ENCODE assay signal across 8 cellular contexts in the genomic region with DNA sequence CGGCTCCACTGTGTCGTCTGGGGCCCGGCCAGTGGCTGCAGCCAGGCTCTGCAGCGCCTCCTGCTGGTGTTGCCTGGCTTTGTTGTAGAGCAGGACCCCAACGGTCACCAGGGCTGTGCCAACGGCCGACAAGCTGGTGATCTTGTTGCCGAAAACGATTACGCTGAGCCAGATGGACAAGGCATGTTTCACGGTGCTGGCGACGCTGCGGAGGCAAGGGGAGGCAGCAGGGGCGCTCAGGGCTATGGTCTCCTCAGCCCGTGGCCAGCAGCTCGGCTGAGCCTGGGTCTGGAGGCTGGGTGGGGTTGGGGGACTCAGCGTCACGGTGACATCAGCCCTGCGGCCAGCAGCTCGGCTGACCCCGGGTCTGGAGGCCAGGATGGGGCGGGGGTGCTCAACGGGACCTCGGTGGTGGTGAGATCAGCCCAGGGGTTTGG. TPM values are rescaled to one million over a fixed set of nuclear protein-coding genes. Genes with fewer than 3 reads are reported as not detected.
DNase-seq lines count a peak whose midpoint lies in the region; ATAC-seq and TF ChIP-seq lines count a peak whose summit lies in the region.

No MANE protein-coding gene starts in this region.

- no peak overlapping the region for H2AFZ ChIP-seq in SK-N-SH (ENCODE audit: low read depth)

- H3K27me3 ChIP-seq in SK-N-SH (ENCODE audit: insufficient read depth), result no peaks in the 10 kb centered on the region

- peaks cover 5% of the 10 kb centered on the region for H3F3A ChIP-seq in SK-N-SH (replicated peaks; ENCODE audit: insufficient read depth)

- no peaks in the 10 kb centered on the region for H3K9me3 ChIP-seq in SK-N-SH

- POLR2A ChIA-PET in SK-N-SH (lab: Yijun Ruan, JAX), result no interaction called here

- H3K4me3 ChIP-seq in SK-N-SH (ENCODE audit: low read depth in 2 of 2, low read length in 1 of 2), result no peak overlapping the region

- H3K4me2 ChIP-seq in SK-N-SH, result no peak overlapping the region

- no peaks in the 10 kb centered on the region for H3K79me2 ChIP-seq in SK-N-SH (ENCODE audit: insufficient read depth)

- CTCF ChIA-PET in SK-N-SH (lab: Yijun Ruan, JAX), result interaction anchor here (1.1 to 1.6 kb wide), 6 partner anchors 10 to 379 kb away, joined by 3 to 7 read pairs (median 6); no protein-coding TSS in a partner anchor

- no peaks in the 10 kb centered on the region for H4K20me1 ChIP-seq in SK-N-SH (ENCODE audit: insufficient read depth)

- H3K36me3 ChIP-seq in SK-N-SH (replicated peaks in 1 of 2; ENCODE audit: control insufficient read depth in 1 of 2, insufficient read depth in 2 of 2, low read length in 1 of 2), result peaks cover 0 to 30% of the 10 kb centered on the region in 2 experiments

- TF ChIP-seq CTCF in GM12874 (IDR thresholded peaks at IDR 0.05; ENCODE audit: insufficient read depth, low read depth, low read length) (peak; percentile 69), SK-N-SH (IDR thresholded peaks at IDR 0.05) (peak; percentile 54)

- no peak for TF ChIP-seq RAD21 in SK-N-SH (IDR thresholded peaks at IDR 0.05; ENCODE audit: low read length)

- H3K9ac ChIP-seq in SK-N-SH, result no peak overlapping the region

- no peak for TF ChIP-seq EP300 in SK-N-SH (IDR thresholded peaks at IDR 0.05; ENCODE audit: borderline replicate concordance in 1 of 2, low read depth in 1 of 2, low read length in 1 of 2)

- H3K4me1 ChIP-seq in SK-N-SH (ENCODE audit: control insufficient read depth in 1 of 2, insufficient read depth in 2 of 2, low read depth in 1 of 2, low read length in 1 of 2), result no peaks in the 10 kb centered on the region; a peak in 1 of 4 replicates

- ATAC-seq in GM18520 (IDR thresholded peaks at IDR 0.05; ENCODE audit: unreplicated experiment), result no peak
- ATAC-seq in GM19397 (IDR thresholded peaks at IDR 0.05; ENCODE audit: unreplicated experiment), result no peak
- no peak for ATAC-seq in GM21526 (IDR thresholded peaks at IDR 0.05; ENCODE audit: low FRiP score, unreplicated experiment)

- H3K27ac ChIP-seq in SK-N-SH (ENCODE audit: low read depth in 2 of 2, low read length in 1 of 2), result no peak overlapping the region; a peak in 1 of 4 replicates

- no peak for TF ChIP-seq POLR2A in erythroblast (IDR thresholded peaks at IDR 0.05; ENCODE audit: low read length)

- no peaks in the 10 kb centered on the region for H3K9me2 ChIP-seq in SK-N-SH

- 86% methylated on average over 8 of the region's 25 CpGs for WGBS in SK-N-SH (ENCODE audit: low lambda C conversion rate)

- DNase-seq in SK-N-SH (peak; percentile 78), erythroblast (lab: John Stamatoyannopoulos, UW) (peak; percentile 44 to 60), COR-L47 (lab: John Stamatoyannopoulos, UW) (no peak)
- DNase-seq in stimulated activated CD4-positive, alpha-beta T cell treated with anti-CD3 and anti-CD28 coated beads, Interleukin-12 subunit alpha, Interleukin-12 subunit beta, amount 100 ng/mL, for 48 hours (ENCODE audit: low read depth in 2 of 3, low spot score in 1 of 3), result peak in 2 of 3 donors; percentile 22 to 43

TF ChIP-seq in SK-N-SH, 30 proteins besides CTCF, POLR2A, EP300 and RAD21:
- TF ChIP-seq GATA2 (CRISPR knock-in tag; IDR thresholded peaks at IDR 0.05), result no peak
- TF ChIP-seq, protein P1, sequence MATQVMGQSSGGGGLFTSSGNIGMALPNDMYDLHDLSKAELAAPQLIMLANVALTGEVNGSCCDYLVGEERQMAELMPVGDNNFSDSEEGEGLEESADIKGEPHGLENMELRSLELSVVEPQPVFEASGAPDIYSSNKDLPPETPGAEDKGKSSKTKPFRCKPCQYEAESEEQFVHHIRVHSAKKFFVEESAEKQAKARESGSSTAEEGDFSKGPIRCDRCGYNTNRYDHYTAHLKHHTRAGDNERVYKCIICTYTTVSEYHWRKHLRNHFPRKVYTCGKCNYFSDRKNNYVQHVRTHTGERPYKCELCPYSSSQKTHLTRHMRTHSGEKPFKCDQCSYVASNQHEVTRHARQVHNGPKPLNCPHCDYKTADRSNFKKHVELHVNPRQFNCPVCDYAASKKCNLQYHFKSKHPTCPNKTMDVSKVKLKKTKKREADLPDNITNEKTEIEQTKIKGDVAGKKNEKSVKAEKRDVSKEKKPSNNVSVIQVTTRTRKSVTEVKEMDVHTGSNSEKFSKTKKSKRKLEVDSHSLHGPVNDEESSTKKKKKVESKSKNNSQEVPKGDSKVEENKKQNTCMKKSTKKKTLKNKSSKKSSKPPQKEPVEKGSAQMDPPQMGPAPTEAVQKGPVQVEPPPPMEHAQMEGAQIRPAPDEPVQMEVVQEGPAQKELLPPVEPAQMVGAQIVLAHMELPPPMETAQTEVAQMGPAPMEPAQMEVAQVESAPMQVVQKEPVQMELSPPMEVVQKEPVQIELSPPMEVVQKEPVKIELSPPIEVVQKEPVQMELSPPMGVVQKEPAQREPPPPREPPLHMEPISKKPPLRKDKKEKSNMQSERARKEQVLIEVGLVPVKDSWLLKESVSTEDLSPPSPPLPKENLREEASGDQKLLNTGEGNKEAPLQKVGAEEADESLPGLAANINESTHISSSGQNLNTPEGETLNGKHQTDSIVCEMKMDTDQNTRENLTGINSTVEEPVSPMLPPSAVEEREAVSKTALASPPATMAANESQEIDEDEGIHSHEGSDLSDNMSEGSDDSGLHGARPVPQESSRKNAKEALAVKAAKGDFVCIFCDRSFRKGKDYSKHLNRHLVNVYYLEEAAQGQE (IDR thresholded peaks at IDR 0.05; ENCODE audit: low read depth, low read length), result no peak
- no peak for TF ChIP-seq GABPA (IDR thresholded peaks at IDR 0.05; ENCODE audit: low read depth)
- TF ChIP-seq, protein P2, sequence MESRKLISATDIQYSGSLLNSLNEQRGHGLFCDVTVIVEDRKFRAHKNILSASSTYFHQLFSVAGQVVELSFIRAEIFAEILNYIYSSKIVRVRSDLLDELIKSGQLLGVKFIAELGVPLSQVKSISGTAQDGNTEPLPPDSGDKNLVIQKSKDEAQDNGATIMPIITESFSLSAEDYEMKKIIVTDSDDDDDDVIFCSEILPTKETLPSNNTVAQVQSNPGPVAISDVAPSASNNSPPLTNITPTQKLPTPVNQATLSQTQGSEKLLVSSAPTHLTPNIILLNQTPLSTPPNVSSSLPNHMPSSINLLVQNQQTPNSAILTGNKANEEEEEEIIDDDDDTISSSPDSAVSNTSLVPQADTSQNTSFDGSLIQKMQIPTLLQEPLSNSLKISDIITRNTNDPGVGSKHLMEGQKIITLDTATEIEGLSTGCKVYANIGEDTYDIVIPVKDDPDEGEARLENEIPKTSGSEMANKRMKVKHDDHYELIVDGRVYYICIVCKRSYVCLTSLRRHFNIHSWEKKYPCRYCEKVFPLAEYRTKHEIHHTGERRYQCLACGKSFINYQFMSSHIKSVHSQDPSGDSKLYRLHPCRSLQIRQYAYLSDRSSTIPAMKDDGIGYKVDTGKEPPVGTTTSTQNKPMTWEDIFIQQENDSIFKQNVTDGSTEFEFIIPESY (IDR thresholded peaks at IDR 0.05; ENCODE audit: borderline replicate concordance, low read depth), result no peak
- no peak for TF ChIP-seq NFIC (IDR thresholded peaks at IDR 0.05; ENCODE audit: borderline replicate concordance)
- no peak for TF ChIP-seq EZH2phosphoT487 (IDR thresholded peaks at IDR 0.05; ENCODE audit: borderline replicate concordance, low read depth)
- no peak for TF ChIP-seq FOXM1 (IDR thresholded peaks at IDR 0.05; ENCODE audit: low read depth)
- no peak for TF ChIP-seq CHD2 (IDR thresholded peaks at IDR 0.05; ENCODE audit: low read length, partially characterized antibody)
- no peak for TF ChIP-seq MXI1 (IDR thresholded peaks at IDR 0.05; ENCODE audit: low read depth, low read length)
- TF ChIP-seq, protein P3, sequence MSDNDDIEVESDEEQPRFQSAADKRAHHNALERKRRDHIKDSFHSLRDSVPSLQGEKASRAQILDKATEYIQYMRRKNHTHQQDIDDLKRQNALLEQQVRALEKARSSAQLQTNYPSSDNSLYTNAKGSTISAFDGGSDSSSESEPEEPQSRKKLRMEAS (IDR thresholded peaks at IDR 0.05; ENCODE audit: low read depth), result no peak
- TF ChIP-seq JUND (IDR thresholded peaks at IDR 0.05), result no peak
TF ChIP-seq in SK-N-SH: peak in this region for 0.

RNA-seq across cellular contexts. Expression of a gene that starts 7.0 kb away (rescaled TPM):
- 11.3 and 15.0 TPM in 2 replicates for polyA plus RNA-seq in SK-N-SH (2012; rRNA removed)
- 13.7 and 15.0 TPM in 2 replicates for polyA plus RNA-seq in SK-N-SH (2012; cell fraction: cytosol; rRNA removed)
- 31.3 and 32.9 TPM in 2 replicates for polyA plus RNA-seq in SK-N-SH (2012; cell fraction: nucleus; rRNA removed)

RNA-seq across cellular contexts. Expression of a gene that starts 26.8 kb away (rescaled TPM):
- polyA plus RNA-seq in SK-N-SH (2012; rRNA removed), result 20.5 and 20.6 TPM in 2 replicates
- polyA plus RNA-seq in SK-N-SH (2012; cell fraction: cytosol; rRNA removed), result 15.5 and 19.2 TPM in 2 replicates
- 58.2 and 59.5 TPM in 2 replicates for polyA plus RNA-seq in SK-N-SH (2012; cell fraction: nucleus; rRNA removed)

RNA-seq across cellular contexts. Expression of a gene that starts 33.9 kb away (rescaled TPM):
- 0.96 and 1.2 TPM in 2 replicates for polyA plus RNA-seq in SK-N-SH (2012; rRNA removed)
- 0.10 and 0.15 TPM in 2 replicates for polyA plus RNA-seq in SK-N-SH (2012; cell fraction: cytosol; rRNA removed)
- polyA plus RNA-seq in SK-N-SH (2012; cell fraction: nucleus; rRNA removed), result 9.6 and 17.1 TPM in 2 replicates

RNA-seq across cellular contexts. Expression of a gene that starts 50.5 kb away (rescaled TPM):
- polyA plus RNA-seq in SK-N-SH (2012; rRNA removed), result 40.4 and 45.4 TPM in 2 replicates
- 9.2 and 14.6 TPM in 2 replicates for polyA plus RNA-seq in SK-N-SH (2012; cell fraction: cytosol; rRNA removed)
- polyA plus RNA-seq in SK-N-SH (2012; cell fraction: nucleus; rRNA removed), result 262 and 389 TPM in 2 replicates

RNA-seq across cellular contexts. Expression of a gene that starts 58.3 kb away (rescaled TPM):
- 22.0 and 24.0 TPM in 2 replicates for polyA plus RNA-seq in SK-N-SH (2012; rRNA removed)
- 9.6 and 10.1 TPM in 2 replicates for polyA plus RNA-seq in SK-N-SH (2012; cell fraction: cytosol; rRNA removed)
- 159 and 185 TPM in 2 replicates for polyA plus RNA-seq in SK-N-SH (2012; cell fraction: nucleus; rRNA removed)
